ENCODE assay signal across 8 cellular contexts in genomic region chr1:48203287-48203900, GRCh38. TPM values are rescaled to one million over a fixed set of nuclear protein-coding genes. Genes with fewer than 3 reads are reported as not detected.
DNase-seq lines count a peak whose midpoint lies in the region; ATAC-seq and TF ChIP-seq lines count a peak whose summit lies in the region.

No MANE protein-coding gene starts in this region.

- no peaks in the 10 kb centered on the region for H3K27me3 ChIP-seq in foreskin keratinocyte

- DNase-seq in SIG-M5 treated with dmso at 0.1 percent for 504 hours (lab: John Stamatoyannopoulos, UW; ENCODE audit: unreplicated experiment) (peak; percentile 9), SIG-M5 (lab: John Stamatoyannopoulos, UW) (no peak), RKO (ENCODE audit: low spot score) (peak; percentile 38), foreskin keratinocyte (no peak), stromal cell of bone marrow (ENCODE audit: low read depth) (peak; percentile 6), KG1 (lab: John Stamatoyannopoulos, UW) (no peak)

- H3K4me1 ChIP-seq in foreskin keratinocyte = peaks cover 4% of the 10 kb centered on the region

- ATAC-seq in HG03175 (IDR thresholded peaks at IDR 0.05; ENCODE audit: unreplicated experiment) = peak; percentile 71
- ATAC-seq in foreskin keratinocyte = peak; percentile 22
- ATAC-seq in GM21447 (IDR thresholded peaks at IDR 0.05; ENCODE audit: unreplicated experiment) = no peak

- no peak overlapping the region for H3K27ac ChIP-seq in foreskin keratinocyte

- peak; percentile 67 for TF ChIP-seq CTCF in foreskin keratinocyte (conservative IDR thresholded peaks at IDR 0.05)

RNA-seq across cellular contexts. Expression of gene SLC5A9, which starts 19.1 kb away (rescaled TPM):
- total RNA-seq in foreskin keratinocyte = not detected in 2 replicates
- not detected in 2 replicates for polyA plus RNA-seq in foreskin keratinocyte

Comparison
In these comparisons a context has a peak if more than half of its experiments do, and no peak if none do; other contexts are left out.
1. DNase-seq: peak in SIG-M5 treated with dmso at 0.1 percent for 504 hours (single experiment), RKO (single experiment) and stromal cell of bone marrow (single experiment); none in SIG-M5 (single experiment), foreskin keratinocyte (0 of 2) and KG1 (single experiment).